ENCODE assay signal across 9 cellular contexts in the genomic region with DNA sequence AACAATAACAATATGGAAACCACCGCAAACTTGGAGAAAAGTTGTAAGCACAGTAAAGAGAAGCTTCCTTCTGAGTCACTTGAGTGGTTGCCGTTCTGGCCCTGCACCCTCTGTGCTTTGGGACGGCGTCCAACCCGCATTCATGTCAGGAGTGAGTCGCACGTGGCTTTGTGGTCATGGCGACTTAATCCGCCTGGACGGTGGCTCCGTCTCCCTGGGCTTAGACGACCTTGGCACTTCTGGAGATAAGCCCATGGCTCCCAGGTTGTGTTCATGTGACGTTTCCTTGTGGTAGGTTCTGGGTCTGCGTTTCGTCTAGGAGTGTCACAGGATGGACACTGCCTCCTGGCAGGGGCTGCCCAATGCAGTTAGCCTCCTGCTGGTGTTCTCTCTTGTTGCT. TPM values are rescaled to one million over a fixed set of nuclear protein-coding genes. Genes with fewer than 3 reads are reported as not detected.
DNase-seq lines count a peak whose midpoint lies in the region; ATAC-seq, FAIRE-seq and TF ChIP-seq lines count a peak whose summit lies in the region.
"Had no signal": no experiment of that assay in that cellular context is flagged by ENCODE, and none has a peak within 500 bp of the region (broad histone marks: within the 10 kb centered on the region; RNA-seq: fewer than 3 reads in every experiment).

No MANE protein-coding gene starts in this region.

- peaks cover 26% of the 10 kb centered on the region; the same call in 1 of the 2 replicates for H3F3A ChIP-seq in PC-9 (ENCODE audit: insufficient read depth, low read depth)

- CTCF ChIA-PET in PC-9 (lab: Charles Lee), result interaction anchor here (0.7 kb wide), 1 partner anchor 57 kb away, joined by 3 read pairs; no protein-coding TSS in a partner anchor

- peaks cover 12% of the 10 kb centered on the region for H3K36me3 Mint-ChIP-seq in activated T-cell treated with anti-CD3 and anti-CD28 coated beads, Interleukin-2, amount 50 U/mL, for 24 hours (ENCODE audit: low read depth)

- no peak for FAIRE-seq in pancreas (lab: Jason Lieb, UNC)

- H3K4me1 ChIP-seq in PC-9 (replicated peaks; ENCODE audit: insufficient read depth), result peaks cover 14% of the 10 kb centered on the region
- peaks cover 6 to 10% (median 9%) of the 10 kb centered on the region in 3 donors for H3K4me1 ChIP-seq in pancreas

- no peaks in the 10 kb centered on the region for H4K20me1 ChIP-seq in PC-9 (ENCODE audit: insufficient read depth)

- ATAC-seq in pancreas (peak; percentile 82 to 92 (median 86)), GM19324 (IDR thresholded peaks at IDR 0.05; ENCODE audit: low FRiP score, unreplicated experiment) (no peak)

- H3K4me1 Mint-ChIP-seq in activated T-cell treated with anti-CD3 and anti-CD28 coated beads, Interleukin-2, amount 50 U/mL, for 24 hours (ENCODE audit: low read depth), result no peaks in the 10 kb centered on the region

- WGBS in pancreas, 2 donors, result 24 to 29% methylated on average over 15 of the region's 15 CpGs

- intact Hi-C loops in PC-9 (cut with micrococcal nuclease; ENCODE audit: unreplicated experiment) (loop anchor here (2.0 to 10.0 kb wide), 6 partner anchors 44 to 477 kb away; partner anchors contain the start of genes CPT1A, IGHMBP2 and MRPL21), pancreas (cut with DNase I) (no loop called here)

- H2AFZ ChIP-seq in PC-9, result no peak overlapping the region

- no peak overlapping the region for H3K4me3 Mint-ChIP-seq in activated T-cell treated with anti-CD3 and anti-CD28 coated beads, Interleukin-2, amount 50 U/mL, for 24 hours
- H3K4me3 Mint-ChIP-seq: stimulated activated naive B cell treated with anti-CD40 and anti-IgM and Interleukin-4, amounts not matched to agents 10 μg/mL and 1 μg/mL and 100 μg/mL, for 72 hours had no signal

- POLR2A ChIA-PET in PC-9 (lab: Charles Lee; ENCODE audit: unreplicated experiment), result no interaction called here

- H3K9me3 ChIP-seq in PC-9 (ENCODE audit: insufficient read depth, low read depth) (no peaks in the 10 kb centered on the region), pancreas (no peaks in the 10 kb centered on the region)

- no peak overlapping the region for H3K27ac Mint-ChIP-seq in activated T-cell treated with anti-CD3 and anti-CD28 coated beads, Interleukin-2, amount 50 U/mL, for 24 hours

- H3K27me3 ChIP-seq in PC-9 (ENCODE audit: insufficient read depth, low read depth) (no peaks in the 10 kb centered on the region), pancreas (no peaks in the 10 kb centered on the region)

- peaks cover 5% of the 10 kb centered on the region; the same call in 1 of the 2 replicates for H3K36me3 ChIP-seq in PC-9 (ENCODE audit: low read depth)
- no peaks in the 10 kb centered on the region for H3K36me3 ChIP-seq in pancreas

- H3K9me2 ChIP-seq in PC-9 (ENCODE audit: insufficient read depth), result no peaks in the 10 kb centered on the region

- H3K9me3 Mint-ChIP-seq in activated T-cell treated with anti-CD3 and anti-CD28 coated beads, Interleukin-2, amount 50 U/mL, for 24 hours, result no peaks in the 10 kb centered on the region
- H3K9me3 Mint-ChIP-seq: stimulated activated naive B cell treated with anti-CD40 and anti-IgM and Interleukin-4, amounts not matched to agents 10 μg/mL and 1 μg/mL and 100 μg/mL, for 72 hours had no signal

- no peaks in the 10 kb centered on the region for H3K79me2 ChIP-seq in PC-9 (ENCODE audit: low read depth)

- BruUV-seq in PC-9 (replicated peaks; lab: Mats Ljungman, UMichigan), result no TSS peak

- no peaks in the 10 kb centered on the region for H3K27me3 Mint-ChIP-seq in activated T-cell treated with anti-CD3 and anti-CD28 coated beads, Interleukin-2, amount 50 U/mL, for 24 hours
- H3K27me3 Mint-ChIP-seq: stimulated activated naive B cell treated with anti-CD40 and anti-IgM and Interleukin-4, amounts not matched to agents 10 μg/mL and 1 μg/mL and 100 μg/mL, for 72 hours had no signal

- H3K27ac ChIP-seq in PC-9, result no peak overlapping the region
- no peak overlapping the region for H3K27ac ChIP-seq in pancreas

- DNase-seq in GM04504 (ENCODE audit: low read depth), result peak; percentile 76
- DNase-seq in PC-9, result peak; percentile 59 to 67
- peak; percentile 71 for DNase-seq in choroid plexus epithelial cell (ENCODE audit: low read depth)
- peak; percentile 59 to 92 (median 82) for DNase-seq in pancreas
- DNase-seq in activated T-cell treated with anti-CD3 and anti-CD28 coated beads, Interleukin-2, amount 50 U/mL, for 24 hours, result no peak
- DNase-seq in activated T-cell treated with anti-CD3 and anti-CD28 coated beads, Interleukin-2, amount 50 U/mL, for 48 hours, result no peak
- DNase-seq in NCI-H1436 (lab: John Stamatoyannopoulos, UW), result no peak

- H3K4me3 ChIP-seq in PC-9 (no peak overlapping the region), choroid plexus epithelial cell (ENCODE audit: low read depth, low read length) (no peak overlapping the region), pancreas (peak overlapping the region in 1 of 4 donors; percentile 16)

- peak overlapping the region; percentile 42; the same call in 1 of the 2 replicates for H3K4me2 ChIP-seq in PC-9

- TF ChIP-seq CTCF in PC-9 (conservative IDR thresholded peaks at IDR 0.05) (no peak), choroid plexus epithelial cell (conservative IDR thresholded peaks at IDR 0.05; ENCODE audit: low read depth, low read length) (no peak), pancreas (IDR thresholded peaks at IDR 0.05) (no peak)

RNA-seq across cellular contexts. Expression of gene TPCN2, which starts 40.5 kb away (rescaled TPM):
- total RNA-seq in PC-9 (2021) (24.8 and 26.4 TPM in 2 replicates), pancreas (10 to 100 TPM in 1 of 6 donors, 1 to 10 TPM in 5; 5.6 to 10.2 (median 9.0) TPM)
- 10 to 100 TPM; 11.2 to 13.5 TPM for polyA plus RNA-seq in pancreas

Comparison
In these comparisons a context has a peak if more than half of its experiments do, and no peak if none do; other contexts are left out.
1. DNase-seq: peak in GM04504 (single experiment), PC-9 (2 of 2), choroid plexus epithelial cell (single experiment) and pancreas (6 of 6); none in activated T-cell treated with anti-CD3 and anti-CD28 coated beads, Interleukin-2, amount 50 U/mL, for 24 hours (single experiment), activated T-cell treated with anti-CD3 and anti-CD28 coated beads, Interleukin-2, amount 50 U/mL, for 48 hours (0 of 2) and NCI-H1436 (single experiment).